Comparison of ENCODE assay signal across 23 cellular contexts in the genomic region with DNA sequence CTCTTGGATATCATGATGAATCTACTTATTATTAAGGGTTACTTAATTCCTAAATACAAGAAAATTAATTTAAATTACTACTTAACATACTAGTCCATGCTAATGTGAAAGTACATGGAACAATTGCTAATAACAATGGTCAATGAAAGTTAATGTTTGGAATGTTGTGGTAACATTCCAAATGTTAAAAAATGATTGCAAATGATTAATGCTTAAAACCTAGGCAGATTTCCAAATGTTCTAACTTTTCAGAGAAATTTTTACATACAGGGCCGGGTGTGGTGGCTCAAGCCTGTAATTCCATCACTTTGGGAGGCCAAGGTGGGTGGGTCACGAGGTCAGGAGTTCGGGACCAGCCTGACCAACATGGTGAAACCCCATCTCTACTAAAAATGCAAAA.
"Had no signal": no experiment of that assay in that cellular context is flagged by ENCODE, and none has a peak within 500 bp of the region (broad histone marks: within the 10 kb centered on the region; RNA-seq: fewer than 3 reads in every experiment).

No MANE protein-coding gene starts in this region.

- H3K36me3 ChIP-seq: ascending aorta had no signal

- H3K4me3 ChIP-seq: ascending aorta, SK-N-MC had no signal

- H3K4me1 ChIP-seq: ascending aorta had no signal

- H3K27ac ChIP-seq: ascending aorta, SK-N-MC had no signal

- H3K27me3 ChIP-seq: ascending aorta had no signal

- DNase-seq: activated CD4-positive, alpha-beta T cell treated with anti-CD3 and anti-CD28 coated beads for 1 hour; activated CD4-positive, alpha-beta T cell treated with anti-CD3 and anti-CD28 coated beads, Interleukin-2, amount 10 ng/mL, durations not matched to agents 24 days and 14 days; activated CD4-positive, alpha-beta T cell treated with anti-CD3 and anti-CD28 coated beads, Interleukin-2, amount 50 U/mL, for 48 hours; activated CD8-positive, alpha-beta memory T cell treated with anti-CD3 and anti-CD28 coated beads, Interleukin-2, amount 10 ng/mL, durations not matched to agents 7 days and 5 days; activated effector memory CD4-positive, alpha-beta T cell treated with Interleukin-2 at 50 U/mL for 16 hours; activated naive CD4-positive, alpha-beta T cell; activated T-cell treated with anti-CD3 and anti-CD28 coated beads, Interleukin-2, amount 50 U/mL, for 24 hours; amniotic stem cell; KG1; NCI-H1092 treated with DMSO at 0.1 percent for 48 hours; NCI-H1436; NCI-H1694 treated with DMSO at 0.1 percent for 48 hours; NCI-H2029 treated with DMSO at 0.1 percent for 48 hours; NCI-H510A treated with DMSO at 0.1 percent for 48 hours; NCI-H69; NK-92 treated with Interleukin-12 subunit alpha and Interleukin-12 subunit beta, amount 100 ng/mL, for 24 hours; OCI-M1; RPMI8226 had no signal

- ATAC-seq: activated CD8-positive, alpha-beta memory T cell treated with anti-CD3 and anti-CD28 coated beads, Interleukin-2, amount 10 ng/mL, durations not matched to agents 7 days and 5 days; Panc1; Right ventricle myocardium inferior; WTC11 had no signal

- H3K9me3 ChIP-seq: ascending aorta had no signal
